2 cellular contexts compared by ENCODE assay signal in the genomic region with DNA sequence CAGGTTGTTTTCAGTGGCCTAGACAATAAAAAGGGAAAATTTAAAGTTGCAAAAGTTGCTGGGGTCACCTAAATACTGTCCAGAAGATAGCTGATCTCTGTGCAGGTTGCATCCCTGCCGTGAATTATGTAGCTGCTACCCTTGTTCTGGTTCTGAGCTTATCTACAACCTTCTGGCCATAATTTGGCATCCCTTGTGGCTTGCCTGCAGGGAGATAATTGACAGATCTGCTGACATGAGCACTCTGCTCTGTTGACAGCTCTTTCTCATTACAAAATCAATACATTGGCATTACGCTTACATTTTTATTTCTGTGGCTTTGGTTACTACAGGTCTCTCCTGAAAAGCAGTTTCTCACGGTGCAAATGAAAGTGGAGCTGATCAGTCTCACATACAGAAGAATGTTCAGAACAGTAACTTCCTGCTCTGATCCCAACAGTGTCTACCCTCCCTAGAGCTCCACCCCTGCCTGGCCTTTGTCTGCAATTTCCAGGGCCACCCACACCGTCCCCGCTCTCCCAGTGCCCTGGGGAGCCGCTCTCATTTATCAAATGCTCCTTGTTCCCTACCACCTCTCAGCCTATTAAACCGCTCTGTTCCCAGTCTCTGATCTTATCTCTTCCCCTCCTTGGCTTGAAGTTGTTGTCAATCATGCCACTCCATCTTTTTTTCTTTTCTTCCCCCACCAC.
TF ChIP-seq lines count a peak whose summit lies in the region.

No MANE protein-coding gene starts in this region.

TF ChIP-seq in GM23338, 12 proteins besides CTCF, POLR2A, EP300 and RAD21 (continued from another document):
- TF ChIP-seq, protein P1, sequence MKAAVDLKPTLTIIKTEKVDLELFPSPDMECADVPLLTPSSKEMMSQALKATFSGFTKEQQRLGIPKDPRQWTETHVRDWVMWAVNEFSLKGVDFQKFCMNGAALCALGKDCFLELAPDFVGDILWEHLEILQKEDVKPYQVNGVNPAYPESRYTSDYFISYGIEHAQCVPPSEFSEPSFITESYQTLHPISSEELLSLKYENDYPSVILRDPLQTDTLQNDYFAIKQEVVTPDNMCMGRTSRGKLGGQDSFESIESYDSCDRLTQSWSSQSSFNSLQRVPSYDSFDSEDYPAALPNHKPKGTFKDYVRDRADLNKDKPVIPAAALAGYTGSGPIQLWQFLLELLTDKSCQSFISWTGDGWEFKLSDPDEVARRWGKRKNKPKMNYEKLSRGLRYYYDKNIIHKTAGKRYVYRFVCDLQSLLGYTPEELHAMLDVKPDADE (IDR thresholded peaks at IDR 0.05): no peak
- TF ChIP-seq ZNF331 (CRISPR knock-in tag; IDR thresholded peaks at IDR 0.05; ENCODE audit: low read depth) (no peak), ZNF114 (CRISPR knock-in tag; IDR thresholded peaks at IDR 0.05) (no peak)

TF ChIP-seq in SK-N-SH, 30 proteins besides CTCF, POLR2A, EP300 and RAD21 (continued from another document):
- TF ChIP-seq, protein P2, sequence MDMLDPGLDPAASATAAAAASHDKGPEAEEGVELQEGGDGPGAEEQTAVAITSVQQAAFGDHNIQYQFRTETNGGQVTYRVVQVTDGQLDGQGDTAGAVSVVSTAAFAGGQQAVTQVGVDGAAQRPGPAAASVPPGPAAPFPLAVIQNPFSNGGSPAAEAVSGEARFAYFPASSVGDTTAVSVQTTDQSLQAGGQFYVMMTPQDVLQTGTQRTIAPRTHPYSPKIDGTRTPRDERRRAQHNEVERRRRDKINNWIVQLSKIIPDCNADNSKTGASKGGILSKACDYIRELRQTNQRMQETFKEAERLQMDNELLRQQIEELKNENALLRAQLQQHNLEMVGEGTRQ (IDR thresholded peaks at IDR 0.05; ENCODE audit: borderline replicate concordance, low read depth, low read length): no peak
- peak; percentile 51; the same call in 1 of the 2 replicates for TF ChIP-seq RXRA (IDR thresholded peaks at IDR 0.05; ENCODE audit: borderline replicate concordance, low read depth)
- TF ChIP-seq, protein P3, sequence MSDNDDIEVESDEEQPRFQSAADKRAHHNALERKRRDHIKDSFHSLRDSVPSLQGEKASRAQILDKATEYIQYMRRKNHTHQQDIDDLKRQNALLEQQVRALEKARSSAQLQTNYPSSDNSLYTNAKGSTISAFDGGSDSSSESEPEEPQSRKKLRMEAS (IDR thresholded peaks at IDR 0.05; ENCODE audit: low read depth): no peak
- peak; percentile 19; the same call in 1 of the 2 replicates for TF ChIP-seq ELF1 (IDR thresholded peaks at IDR 0.05)
- no peak for TF ChIP-seq TEAD4 (IDR thresholded peaks at IDR 0.05; ENCODE audit: borderline replicate concordance, insufficient read depth)
